Comparison of ENCODE assay signal across 28 cellular contexts in genomic region chr2:158052761-158053160, GRCh38. TPM values are rescaled to one million over a fixed set of nuclear protein-coding genes. Genes with fewer than 3 reads are reported as not detected.
DNase-seq lines count a peak whose midpoint lies in the region; ATAC-seq, FAIRE-seq and TF ChIP-seq lines count a peak whose summit lies in the region.
"Had no signal": no experiment of that assay in that cellular context is flagged by ENCODE, and none has a peak within 500 bp of the region (broad histone marks: within the 10 kb centered on the region; RNA-seq: fewer than 3 reads in every experiment).

No MANE protein-coding gene starts in this region.

- POLR2A ChIA-PET in HepG2 (lab: Yijun Ruan, JAX) (no interaction called here), K562 (lab: Yijun Ruan, JAX) (no interaction called here)

- peaks cover 8% of the 10 kb centered on the region for H3K4me1 ChIP-seq in HepG2 (ENCODE audit: insufficient read depth, low read length)
- peaks cover 0 to 19% (median 5%) of the 10 kb centered on the region in 4 donors for H3K4me1 ChIP-seq in right lobe of liver
- peaks cover 0 to 1% of the 10 kb centered on the region in 2 experiments; a peak in 3 of 5 replicates for H3K4me1 ChIP-seq in K562 (replicated peaks in 1 of 2; ENCODE audit: control insufficient read depth in 2 of 2, insufficient read depth in 2 of 2, low read length in 2 of 2)
- no peaks in the 10 kb centered on the region for H3K4me1 ChIP-seq in gastroesophageal sphincter
- H3K4me1 ChIP-seq: BE2C, BLaER1 had no signal

- H4K20me1 ChIP-seq in HepG2 (ENCODE audit: insufficient read depth, low read length) (no peaks in the 10 kb centered on the region), K562 (replicated peaks; ENCODE audit: control insufficient read depth, insufficient read depth, low read length) (no peaks in the 10 kb centered on the region)
- H4K20me1 ChIP-seq: BLaER1 had no signal

- in situ Hi-C loops in HepG2 (cut with HindIII; ENCODE audit: extremely low pct_ligation_motif_present, low pct_unique_long_range_greater_than_20kb) (no loop called here), K562 (cut with MboI) (no loop called here)

- TF ChIP-seq EP300 in HepG2 (IDR thresholded peaks at IDR 0.05; ENCODE audit: low read depth in 2 of 2, low read length in 2 of 2) (no peak), HepG2 (CRISPR knock-in tag; IDR thresholded peaks at IDR 0.05; ENCODE audit: borderline replicate concordance) (no peak), K562 (IDR thresholded peaks at IDR 0.05; ENCODE audit: low read length) (no peak), gastroesophageal sphincter (IDR thresholded peaks at IDR 0.05) (no peak)

- FAIRE-seq in HepG2 (lab: Jason Lieb, UNC) (no peak), K562 (lab: Jason Lieb, UNC) (no peak)
- FAIRE-seq: A204.1, GM12891, GM19239 had no signal

- H3K4me2 ChIP-seq in HepG2 (ENCODE audit: low read depth, low read length) = no peak overlapping the region
- H3K4me2 ChIP-seq in K562 (ENCODE audit: insufficient read depth, low read length) = no peak overlapping the region
- H3K4me2 ChIP-seq: BLaER1 had no signal

- H3K9ac ChIP-seq in HepG2 (ENCODE audit: insufficient read depth, low read depth, low read length) (no peak overlapping the region), K562 (ENCODE audit: insufficient read depth in 1 of 2, low read depth in 2 of 2, low read length in 2 of 2) (no peak overlapping the region)
- H3K9ac ChIP-seq: BLaER1 had no signal

- DNase-seq in HepG2 (ENCODE audit: low spot score) (no peak), right lobe of liver (no peak), K562 (ENCODE audit: extremely low read depth in 1 of 4, low spot score in 3 of 4) (no peak), sciatic nerve (ENCODE audit: low spot score) (no peak)
- DNase-seq: 8988T; ACHN; BE2C; C1 segment of cervical spinal cord; CD4-positive, alpha-beta memory T cell; CD4-positive, CD25-positive, alpha-beta regulatory T cell; CD8-positive, alpha-beta memory T cell; COR-L47; DMS 273 treated with DMSO at 0.1 percent for 48 hours; DMS153; DMS79; DND-41; EL; GDM1 had no signal

- H3K79me2 ChIP-seq in HepG2 (ENCODE audit: insufficient read depth, low read length) (no peaks in the 10 kb centered on the region), K562 (ENCODE audit: control insufficient read depth, insufficient read depth, low read length) (no peaks in the 10 kb centered on the region)

- intact Hi-C loops in HepG2 (cut with micrococcal nuclease; ENCODE audit: unreplicated experiment) (no loop called here), right lobe of liver (cut with DNase I) (no loop called here), K562 (cut with micrococcal nuclease) (no loop called here), sciatic nerve (cut with DNase I) (no loop called here)

- TF ChIP-seq RAD21 in HepG2 (CRISPR knock-in tag; IDR thresholded peaks at IDR 0.05) = no peak
- no peak for TF ChIP-seq RAD21 in K562 (CRISPR knock-in tag; conservative IDR thresholded peaks at IDR 0.05 in 1 of 2, IDR thresholded peaks at IDR 0.05 in 1 of 2)

- H3K36me3 ChIP-seq in HepG2 (replicated peaks in 1 of 2; ENCODE audit: control insufficient read depth in 1 of 2, insufficient read depth in 2 of 2, low read length in 2 of 2) = no peaks in the 10 kb centered on the region
- H3K36me3 ChIP-seq in right lobe of liver = no peaks in the 10 kb centered on the region
- H3K36me3 ChIP-seq in K562 (ENCODE audit: control insufficient read depth, insufficient read depth, low read length) = no peaks in the 10 kb centered on the region
- no peaks in the 10 kb centered on the region for H3K36me3 ChIP-seq in gastroesophageal sphincter
- H3K36me3 ChIP-seq: BE2C, BLaER1 had no signal

- no peak for TF ChIP-seq CTCF in HepG2 (CRISPR knock-in tag; IDR thresholded peaks at IDR 0.05)
- no peak for TF ChIP-seq CTCF in right lobe of liver (IDR thresholded peaks at IDR 0.05)
- no peak for TF ChIP-seq CTCF in K562 (IDR thresholded peaks at IDR 0.05 in 2 of 3, conservative IDR thresholded peaks at IDR 0.05 in 1 of 3; ENCODE audit: insufficient read depth in 2 of 3, low read depth in 1 of 3, low read length in 3 of 3)
- no peak for TF ChIP-seq CTCF in gastroesophageal sphincter (IDR thresholded peaks at IDR 0.05)

- BruUV-seq in HepG2 (replicated peaks; lab: Mats Ljungman, UMichigan) = no TSS peak
- no TSS peak for BruUV-seq in K562 (replicated peaks; lab: Mats Ljungman, UMichigan)

- H2AFZ ChIP-seq in HepG2 (ENCODE audit: low read length) = no peak overlapping the region
- no peak overlapping the region for H2AFZ ChIP-seq in K562 (ENCODE audit: low read depth, low read length)

- ATAC-seq in HepG2 (no peak), right lobe of liver (no peak), K562 (no peak), gastroesophageal sphincter (no peak), sciatic nerve (no peak)

- peaks cover 0 to 4% of the 10 kb centered on the region in 2 experiments; a peak in 2 of 5 replicates for H3K27me3 ChIP-seq in HepG2 (ENCODE audit: control insufficient read depth in 1 of 2, insufficient read depth in 2 of 2, low read length in 2 of 2)
- H3K27me3 ChIP-seq in right lobe of liver = no peaks in the 10 kb centered on the region
- H3K27me3 ChIP-seq in K562 (ENCODE audit: control insufficient read depth in 2 of 2, insufficient read depth in 2 of 2, low read length in 2 of 2) = no peaks in the 10 kb centered on the region
- no peaks in the 10 kb centered on the region for H3K27me3 ChIP-seq in gastroesophageal sphincter
- H3K27me3 ChIP-seq: BE2C, BLaER1 had no signal

- no peak overlapping the region for H3K27ac ChIP-seq in HepG2 (ENCODE audit: extremely low read length, insufficient read depth, low read length)
- no peak overlapping the region for H3K27ac ChIP-seq in right lobe of liver
- H3K27ac ChIP-seq in K562 (ENCODE audit: extremely low read depth, low read depth, low read length) = no peak overlapping the region
- no peak overlapping the region for H3K27ac ChIP-seq in gastroesophageal sphincter
- H3K27ac ChIP-seq: BLaER1 had no signal

- H3K9me3 ChIP-seq in HepG2 (ENCODE audit: low read length) (no peaks in the 10 kb centered on the region), right lobe of liver (no peaks in the 10 kb centered on the region), K562 (replicated peaks; ENCODE audit: control insufficient read depth, insufficient read depth, low read depth, low read length) (no peaks in the 10 kb centered on the region), gastroesophageal sphincter (no peaks in the 10 kb centered on the region)
- H3K9me3 ChIP-seq: BE2C, BLaER1 had no signal

- TF ChIP-seq POLR2A in HepG2 (IDR thresholded peaks at IDR 0.05; ENCODE audit: insufficient read depth in 1 of 2, low read depth in 2 of 2, low read length in 2 of 2) (no peak), right lobe of liver (IDR thresholded peaks at IDR 0.05) (no peak), K562 (conservative IDR thresholded peaks at IDR 0.05) (no peak), gastroesophageal sphincter (IDR thresholded peaks at IDR 0.05) (no peak)

- CTCF ChIA-PET in HepG2 (lab: Yijun Ruan, JAX; ENCODE audit: low intra/inter-chr PET ratio, low total read pairs) = no interaction called here
- CTCF ChIA-PET in K562 (lab: Yijun Ruan, JAX; ENCODE audit: low intra/inter-chr PET ratio) = no interaction called here

- 53% methylated on average over 2 of the region's 2 CpGs for WGBS in HepG2 (ENCODE audit: low lambda C conversion rate)
- WGBS in right lobe of liver (ENCODE audit: insufficient coverage, low coverage, low lambda C conversion rate, missing lambda C conversion rate) = 96% methylated on average over 2 of the region's 2 CpGs
- WGBS in K562 (ENCODE audit: insufficient coverage, low coverage, missing lambda C conversion rate) = 10% methylated on average over 2 of the region's 2 CpGs
- 94% methylated on average over 2 of the region's 2 CpGs; no CpG with 5 or more reads in 1 of the 2 donors for WGBS in gastroesophageal sphincter (ENCODE audit: low coverage in 1 of 2), 2 donors

- H3K9me1 ChIP-seq in K562 (ENCODE audit: control insufficient read depth, insufficient read depth, low read length) = no peaks in the 10 kb centered on the region

- H3K4me3 ChIP-seq in HepG2 (replicated peaks in 1 of 3; ENCODE audit: insufficient read depth in 1 of 3, low read depth in 2 of 3, low read length in 3 of 3) (no peak overlapping the region), right lobe of liver (no peak overlapping the region), K562 (no peak overlapping the region), gastroesophageal sphincter (no peak overlapping the region)
- H3K4me3 ChIP-seq: BLaER1 had no signal

RNA-seq across cellular contexts. Expression of gene UPP2, which starts 48.9 kb away (rescaled TPM):
- total RNA-seq in HepG2 (2016; rRNA removed; fragmentation: Illumina TruSeq; extraction: Trizol) (0.07 TPM in 1 of 2 replicates, not detected in the other), right lobe of liver (10 to 100 TPM in 2 of 6 experiments, 1 to 10 TPM in 2, under 1 TPM in 2; 0.53 to 36.4 (median 1.7) TPM), K562 (2014; rRNA removed) (not detected in 2 replicates), K562 (2014; rRNA removed; fragmentation: Illumina TruSeq; extraction: Trizol) (not detected in 2 replicates), K562 (2015; rRNA removed; fragmentation: Illumina TruSeq; extraction: Trizol) (not detected in 2 replicates), K562 (2021) (not detected in 2 replicates), gastroesophageal sphincter (under 1 TPM in 1 of 4 donors, not detected in 3; 0.35 TPM), sciatic nerve (not detected)
- total RNA-seq in HepG2 (2016; cell fraction: cytosol; rRNA removed; fragmentation: Illumina TruSeq; extraction: Trizol; ENCODE audit: low read depth) = not detected in 2 replicates
- 0.15 and 0.22 TPM in 2 replicates for total RNA-seq in HepG2 (2016; cell fraction: insoluble cytoplasmic fraction; rRNA removed; fragmentation: Illumina TruSeq; extraction: Trizol)
- 0.07 and 0.19 TPM in 2 replicates for total RNA-seq in HepG2 (2016; cell fraction: membrane; rRNA removed; fragmentation: Illumina TruSeq; extraction: Trizol)
- 0.25 TPM in 1 of 2 replicates, not detected in the other for total RNA-seq in HepG2 (2016; cell fraction: nucleus; rRNA removed; fragmentation: Illumina TruSeq; extraction: Trizol)
- polyA plus RNA-seq in HepG2 (2011; rRNA removed) (0.04 and 0.28 TPM in 2 replicates), K562 (2011; rRNA removed) (not detected in 2 replicates), K562 (2014; fragmentation: Illumina TruSeq; extraction: Trizol) (not detected in 2 replicates), K562 (2014; fragmentation: Nextera tagmentation; extraction: Ambion mirVana) (not detected), K562 (2014; rRNA removed) (not detected in 2 replicates)
- 0.07 TPM in 1 of 2 replicates, not detected in the other for polyA plus RNA-seq in HepG2 (2011; cell fraction: cytosol; rRNA removed)
- polyA plus RNA-seq in HepG2 (2011; cell fraction: nucleus; rRNA removed) = 0.09 TPM in 1 of 2 replicates, not detected in the other
- polyA plus RNA-seq in HepG2 (2012) = 0.13 and 0.47 TPM in 2 replicates
- 0.06 TPM in 1 of 2 replicates, not detected in the other for polyA plus RNA-seq in HepG2 (2016; cell fraction: cytosol; fragmentation: Illumina TruSeq; extraction: Trizol; ENCODE audit: low read depth)
- polyA plus RNA-seq in HepG2 (2016; cell fraction: insoluble cytoplasmic fraction; fragmentation: Illumina TruSeq; extraction: Trizol; ENCODE audit: low read depth) = 0.24 TPM in 1 of 2 replicates, not detected in the other
- not detected in 2 replicates for polyA plus RNA-seq in HepG2 (2016; cell fraction: membrane; fragmentation: Illumina TruSeq; extraction: Trizol; ENCODE audit: low read depth)
- not detected in 2 replicates for polyA plus RNA-seq in HepG2 (2016; cell fraction: nucleus; fragmentation: Illumina TruSeq; extraction: Trizol; ENCODE audit: insufficient read depth, low read depth)
- polyA minus RNA-seq in HepG2 (2011; rRNA and poly(A)+ RNA removed; ENCODE audit: low replicate concordance) = 0.22 TPM in 1 of 2 replicates, not detected in the other
- not detected in 2 replicates for polyA minus RNA-seq in HepG2 (2011; cell fraction: cytosol; rRNA and poly(A)+ RNA removed)
- 0.13 and 0.25 TPM in 2 replicates for polyA minus RNA-seq in HepG2 (2011; cell fraction: nucleus; rRNA and poly(A)+ RNA removed)
- not detected in 2 replicates for total RNA-seq in K562 (2011; cell fraction: chromatin; rRNA removed; ENCODE audit: low replicate concordance)
- not detected in 2 replicates for total RNA-seq in K562 (2011; cell fraction: nucleolus; rRNA removed)
- total RNA-seq in K562 (2011; cell fraction: nucleoplasm; rRNA removed) = not detected in 2 replicates
- not detected in 2 replicates for polyA plus RNA-seq in K562 (2011; cell fraction: cytosol; rRNA removed)
- not detected in 2 replicates for polyA plus RNA-seq in K562 (2011; cell fraction: nucleus; rRNA removed)
- 0.03 and 0.04 TPM in 2 replicates for polyA plus RNA-seq in K562 (2012)
- not detected in 2 replicates for polyA minus RNA-seq in K562 (2011; rRNA and poly(A)+ RNA removed)
- polyA minus RNA-seq in K562 (2011; cell fraction: cytosol; rRNA and poly(A)+ RNA removed) = not detected in 2 replicates
- polyA minus RNA-seq in K562 (2011; cell fraction: nucleus; rRNA and poly(A)+ RNA removed) = not detected in 2 replicates
- total RNA-seq: A673; CD4-positive, alpha-beta memory T cell; CD4-positive, CD25-positive, alpha-beta regulatory T cell; CD8-positive, alpha-beta memory T cell; Daoy; G401 had no signal
- polyA plus RNA-seq: AG04450; CD14-positive monocyte; CD4-positive, alpha-beta memory T cell; CD4-positive, CD25-positive, alpha-beta regulatory T cell; CD8-positive, alpha-beta memory T cell had no signal

Comparison
In these comparisons a context has a peak if more than half of its experiments do, and no peak if none do; other contexts are left out.
1. Of the 241 proteins assayed by ChIP-seq in both HepG2 and K562: peak only in HepG2: none; only in K562: KDM1A; in both: none; in neither: 239; mixed calls (peak in some experiments, not most) for 1.